In genomic region chr1:10860218-10860617, GRCh38 we compare ENCODE assay signal across 15 cellular contexts.
DNase-seq lines count a peak whose midpoint lies in the region; ATAC-seq and TF ChIP-seq lines count a peak whose summit lies in the region.
"Had no signal": no experiment of that assay in that cellular context is flagged by ENCODE, and none has a peak within 500 bp of the region (broad histone marks: within the 10 kb centered on the region; RNA-seq: fewer than 3 reads in every experiment).

No MANE protein-coding gene starts in this region.

- no peaks in the 10 kb centered on the region for H3K36me3 ChIP-seq in left ventricle myocardium inferior
- H3K36me3 ChIP-seq in prostate gland: no peaks in the 10 kb centered on the region

- CTCF ChIA-PET in activated CD8-positive, alpha-beta memory T cell treated with anti-CD3 and anti-CD28 coated beads, Interleukin-2, amount 10 ng/mL, durations not matched to agents 7 days and 5 days (lab: Charles Lee): interaction anchor here (1.6 kb wide), 1 partner anchor 9 kb away, joined by 3 read pairs; no protein-coding TSS in a partner anchor

- 73% methylated on average over 13 of the region's 13 CpGs for WGBS in prostate gland

- peaks cover 51% of the 10 kb centered on the region for H3K27me3 ChIP-seq in left ventricle myocardium inferior (ENCODE audit: low read depth)
- H3K27me3 ChIP-seq in prostate gland (replicated peaks; ENCODE audit: insufficient read depth): no peaks in the 10 kb centered on the region

- ATAC-seq in Right ventricle myocardium superior (ENCODE audit: poor library complexity): no peak
- ATAC-seq in activated CD8-positive, alpha-beta memory T cell treated with anti-CD3 and anti-CD28 coated beads, Interleukin-2, amount 10 ng/mL, durations not matched to agents 7 days and 5 days: no peak
- ATAC-seq in GM19023 (IDR thresholded peaks at IDR 0.05; ENCODE audit: unreplicated experiment): no peak
- ATAC-seq: HCT116 had no signal

- no peak for DNase-seq in left ventricle myocardium inferior
- DNase-seq in Right ventricle myocardium superior: no peak
- peak; percentile 17 for DNase-seq in NCI-H2227 treated with DMSO at 0.1 percent for 48 hours (lab: John Stamatoyannopoulos, UW)
- DNase-seq in prostate gland (ENCODE audit: low spot score): no peak
- DNase-seq in activated CD8-positive, alpha-beta memory T cell treated with anti-CD3 and anti-CD28 coated beads, Interleukin-2, amount 10 ng/mL, durations not matched to agents 7 days and 5 days: no peak
- no peak for DNase-seq in anterior cingulate cortex (lab: John Stamatoyannopoulos, UW)
- DNase-seq: ACHN; CD4-positive, alpha-beta memory T cell; DMS153; DMS79 treated with DMSO at 0.1 percent for 48 hours; EL had no signal

- H3K9me3 Mint-ChIP-seq in activated CD8-positive, alpha-beta memory T cell treated with anti-CD3 and anti-CD28 coated beads, Interleukin-2, amount 10 ng/mL, durations not matched to agents 7 days and 5 days (ENCODE audit: low read depth): no peaks in the 10 kb centered on the region
- H3K9me3 Mint-ChIP-seq: CD4-positive, alpha-beta memory T cell had no signal

- intact Hi-C loops in left ventricle myocardium inferior (cut with micrococcal nuclease): loop anchor here (10.0 kb wide), 1 partner anchor 355 kb away; no protein-coding TSS in a partner anchor
- intact Hi-C loops in Right ventricle myocardium superior (cut with DNase I): loop anchor here (5.0 to 10.0 kb wide), 2 partner anchors 63 to 195 kb away; partner anchors contain the start of gene CASZ1
- intact Hi-C loops in prostate gland (cut with DNase I): loop anchor here (5.0 to 10.0 kb wide), 3 partner anchors 165 to 328 kb away; no protein-coding TSS in a partner anchor

- H3K4me1 ChIP-seq in left ventricle myocardium inferior (peaks cover 54% of the 10 kb centered on the region), prostate gland (replicated peaks) (peaks cover 18% of the 10 kb centered on the region)

- no peak overlapping the region for H3K27ac Mint-ChIP-seq in activated CD8-positive, alpha-beta memory T cell treated with anti-CD3 and anti-CD28 coated beads, Interleukin-2, amount 10 ng/mL, durations not matched to agents 7 days and 5 days
- H3K27ac Mint-ChIP-seq: B cell; CD4-positive, alpha-beta memory T cell had no signal

- TF ChIP-seq CTCF in left ventricle myocardium inferior (IDR thresholded peaks at IDR 0.05; ENCODE audit: borderline replicate concordance): no peak
- no peak for TF ChIP-seq CTCF in prostate gland (IDR thresholded peaks at IDR 0.05)

- H3K9me3 ChIP-seq in left ventricle myocardium inferior (replicated peaks): no peaks in the 10 kb centered on the region
- H3K9me3 ChIP-seq in prostate gland: no peaks in the 10 kb centered on the region

- no peak overlapping the region for H3K4me3 ChIP-seq in left ventricle myocardium inferior
- H3K4me3 ChIP-seq in prostate gland: no peak overlapping the region

- no peaks in the 10 kb centered on the region for H3K4me1 Mint-ChIP-seq in activated CD8-positive, alpha-beta memory T cell treated with anti-CD3 and anti-CD28 coated beads, Interleukin-2, amount 10 ng/mL, durations not matched to agents 7 days and 5 days

- H3K4me3 Mint-ChIP-seq in activated CD8-positive, alpha-beta memory T cell treated with anti-CD3 and anti-CD28 coated beads, Interleukin-2, amount 10 ng/mL, durations not matched to agents 7 days and 5 days: no peak overlapping the region
- H3K4me3 Mint-ChIP-seq: B cell; CD4-positive, alpha-beta memory T cell had no signal

- H3K27ac ChIP-seq in left ventricle myocardium inferior (replicated peaks) (peak overlapping the region; percentile 81), prostate gland (peak overlapping the region; percentile 58 to 67)
- H3K27ac ChIP-seq: HL-60 had no signal

- no peaks in the 10 kb centered on the region for H3K36me3 Mint-ChIP-seq in activated CD8-positive, alpha-beta memory T cell treated with anti-CD3 and anti-CD28 coated beads, Interleukin-2, amount 10 ng/mL, durations not matched to agents 7 days and 5 days
- H3K36me3 Mint-ChIP-seq: CD4-positive, alpha-beta memory T cell had no signal

- peaks cover 37% of the 10 kb centered on the region for H3K27me3 Mint-ChIP-seq in activated CD8-positive, alpha-beta memory T cell treated with anti-CD3 and anti-CD28 coated beads, Interleukin-2, amount 10 ng/mL, durations not matched to agents 7 days and 5 days

- TF ChIP-seq POLR2A in prostate gland (IDR thresholded peaks at IDR 0.05): no peak
